ENCODE assay signal across 14 cellular contexts in genomic region chr9:81427870-81428269, GRCh38.
"Had no signal": no experiment of that assay in that cellular context is flagged by ENCODE, and none has a peak within 500 bp of the region (broad histone marks: within the 10 kb centered on the region; RNA-seq: fewer than 3 reads in every experiment).

No MANE protein-coding gene starts in this region.

- FAIRE-seq: bronchial epithelial cell had no signal

- ATAC-seq: effector memory CD8-positive, alpha-beta T cell; left colon; lower lobe of right lung; sciatic nerve had no signal

- DNase-seq: activated CD4-positive, alpha-beta T cell treated with anti-CD3 and anti-CD28 coated beads, Interleukin-2, amount 50 U/mL, for 48 hours; activated naive CD4-positive, alpha-beta T cell treated with anti-CD3 and anti-CD28 coated beads, Interleukin-2, amount 10 ng/mL, durations not matched to agents 7 days and 5 days; activated T-cell treated with anti-CD3 and anti-CD28 coated beads, Interleukin-2, amount 50 U/mL, for 24 hours; dermis blood vessel endothelial cell; effector memory CD8-positive, alpha-beta T cell; left colon; lower lobe of right lung; midbrain; trophoblast cell had no signal

- H3K27me3 ChIP-seq: ascending aorta, suprapubic skin had no signal

- H3K4me1 ChIP-seq: ascending aorta, prostate gland, suprapubic skin had no signal

- H3K36me3 ChIP-seq: ascending aorta, lower lobe of right lung, prostate gland, suprapubic skin had no signal

- H3K4me3 ChIP-seq: ascending aorta, lower lobe of right lung, prostate gland, suprapubic skin had no signal

- H3K27ac ChIP-seq: ascending aorta, lower lobe of right lung, prostate gland, suprapubic skin had no signal

- H3K9me3 ChIP-seq: prostate gland had no signal
